In genomic region chr12:113413488-113413939, GRCh38 we compare ENCODE assay signal across 10 cellular contexts. TPM values are rescaled to one million over a fixed set of nuclear protein-coding genes. Genes with fewer than 3 reads are reported as not detected.
A peak's percentile ranks its signal among the peaks of the same experiment; 100 is the strongest.
DNase-seq lines count a peak whose midpoint lies in the region; ATAC-seq and TF ChIP-seq lines count a peak whose summit lies in the region.
"Had no signal": no experiment of that assay in that cellular context is flagged by ENCODE, and none has a peak within 500 bp of the region (broad histone marks: within the 10 kb centered on the region; RNA-seq: fewer than 3 reads in every experiment).

No MANE protein-coding gene starts in this region.

- TF ChIP-seq CTCF in fibroblast of villous mesenchyme (IDR thresholded peaks at IDR 0.05; ENCODE audit: insufficient read depth, low read depth, low read length) (no peak), upper lobe of right lung (IDR thresholded peaks at IDR 0.05) (no peak), ovary (IDR thresholded peaks at IDR 0.05) (no peak)

- no peak for TF ChIP-seq POLR2A in ovary (IDR thresholded peaks at IDR 0.05)

- intact Hi-C loops in upper lobe of right lung (cut with DNase I), result no loop called here
- intact Hi-C loops in ovary (cut with DNase I), result no loop called here

- ATAC-seq in upper lobe of right lung (peak; percentile 34), GM18498 (IDR thresholded peaks at IDR 0.05; ENCODE audit: unreplicated experiment) (no peak)

- 59 to 65% (median 62%) methylated on average over 11 of the region's 11 CpGs for WGBS in ovary, 3 donors

- DNase-seq in SHP77 (lab: John Stamatoyannopoulos, UW) (peak; percentile 28 to 29), SHP77 treated with DMSO at 0.1 percent for 48 hours (lab: John Stamatoyannopoulos, UW) (no peak), NT2/D1 (ENCODE audit: low read depth, low spot score) (peak; percentile 16), fibroblast of villous mesenchyme (ENCODE audit: low read depth) (peak; percentile 3), upper lobe of right lung (no peak), ovary (no peak), GM19238 (ENCODE audit: insufficient read length, low spot score) (no peak)
- DNase-seq: naive B cell, small intestine had no signal

- H3K9me3 ChIP-seq in NT2/D1 (ENCODE audit: insufficient read depth, low read length), result no peaks in the 10 kb centered on the region
- H3K9me3 ChIP-seq in upper lobe of right lung, result no peaks in the 10 kb centered on the region
- H3K9me3 ChIP-seq in ovary, result no peaks in the 10 kb centered on the region

- H3K27me3 ChIP-seq in NT2/D1 (ENCODE audit: insufficient read depth, insufficient read length) (no peaks in the 10 kb centered on the region), upper lobe of right lung (peaks cover 5% of the 10 kb centered on the region), ovary (no peaks in the 10 kb centered on the region)

- peaks cover 4% of the 10 kb centered on the region for H3K4me1 ChIP-seq in NT2/D1 (ENCODE audit: insufficient read depth, insufficient read length)
- H3K4me1 ChIP-seq in upper lobe of right lung, result peaks cover 6% of the 10 kb centered on the region
- no peaks in the 10 kb centered on the region for H3K4me1 ChIP-seq in ovary (ENCODE audit: insufficient read depth)

- H3K4me3 ChIP-seq in NT2/D1 (ENCODE audit: insufficient read length, low read depth), result no peak overlapping the region
- H3K4me3 ChIP-seq in fibroblast of villous mesenchyme (ENCODE audit: low read depth, low read length), result no peak overlapping the region
- no peak overlapping the region for H3K4me3 ChIP-seq in upper lobe of right lung
- no peak overlapping the region for H3K4me3 ChIP-seq in ovary

- H3K36me3 ChIP-seq in NT2/D1 (ENCODE audit: insufficient read depth, insufficient read length, low read length) (no peaks in the 10 kb centered on the region), upper lobe of right lung (no peaks in the 10 kb centered on the region), ovary (no peaks in the 10 kb centered on the region)

- TF ChIP-seq EP300 in ovary (IDR thresholded peaks at IDR 0.05), result no peak

- no peak overlapping the region for H3K9ac ChIP-seq in NT2/D1 (ENCODE audit: insufficient read length, low read depth)

- H3K27ac ChIP-seq in upper lobe of right lung, result no peak overlapping the region
- no peak overlapping the region for H3K27ac ChIP-seq in ovary

RNA-seq across cellular contexts. Expression of gene SDSL, which starts 8.7 kb away (rescaled TPM):
- total RNA-seq in fibroblast of villous mesenchyme (3.5 and 5.2 TPM in 2 replicates), upper lobe of right lung (10.7 TPM), ovary (10 to 100 TPM in 1 of 7 donors, 1 to 10 TPM in 6; 1.7 to 19.3 (median 4.5) TPM)
- polyA plus RNA-seq in ovary, result 1 to 10 TPM in 1 of 2 donors, under 1 TPM in 1; 0.43 to 3.0 TPM

RNA-seq across cellular contexts. Expression of gene SDS, which starts 9.8 kb away (rescaled TPM):
- total RNA-seq in fibroblast of villous mesenchyme (not detected in 2 replicates), upper lobe of right lung (2.4 TPM), ovary (10 to 100 TPM in 1 of 7 donors, 1 to 10 TPM in 2, under 1 TPM in 2, not detected in 2; 0.20 to 12.8 (median 1.0) TPM)
- polyA plus RNA-seq in ovary, result 1 to 10 TPM in 1 of 2 donors, under 1 TPM in 1; 0.36 to 1.4 TPM

RNA-seq across cellular contexts. Expression of gene PLBD2, which starts 55.1 kb away (rescaled TPM):
- 27.6 and 31.2 TPM in 2 replicates for total RNA-seq in fibroblast of villous mesenchyme
- 41.0 TPM for total RNA-seq in upper lobe of right lung
- total RNA-seq in ovary, result 100 to 1,000 TPM in 1 of 7 donors, 10 to 100 TPM in 6; 31.5 to 101 (median 81.9) TPM
- polyA plus RNA-seq in ovary, result 100 to 1,000 TPM in 1 of 2 donors, 10 to 100 TPM in 1; 45.0 to 135 TPM

RNA-seq across cellular contexts. Expression of gene LHX5, which starts 58.2 kb away (rescaled TPM):
- total RNA-seq in fibroblast of villous mesenchyme, result not detected in 2 replicates
- not detected for total RNA-seq in upper lobe of right lung
- total RNA-seq in ovary, result not detected
- not detected for polyA plus RNA-seq in ovary
- polyA plus RNA-seq: small intestine had no signal

Comparison
In these comparisons a context has a peak if more than half of its experiments do, and no peak if none do; other contexts are left out.
1. DNase-seq: peak in SHP77 (2 of 2), NT2/D1 (single experiment) and fibroblast of villous mesenchyme (single experiment); none in SHP77 treated with DMSO at 0.1 percent for 48 hours (single experiment), upper lobe of right lung (single experiment), ovary (0 of 5) and GM19238 (single experiment).